Comparison of ENCODE assay signal across 31 cellular contexts in genomic region chr19:55134732-55135131, GRCh38. TPM values are rescaled to one million over a fixed set of nuclear protein-coding genes. Genes with fewer than 3 reads are reported as not detected.
"Had no signal": no experiment of that assay in that cellular context is flagged by ENCODE, and none has a peak within 500 bp of the region (broad histone marks: within the 10 kb centered on the region; RNA-seq: fewer than 3 reads in every experiment).

No MANE protein-coding gene starts in this region.

- H3K27ac ChIP-seq: coronary artery, esophagus squamous epithelium, heart left ventricle, hepatocyte, left lung, neural progenitor cell, prostate gland, skin epidermis, spleen, thoracic aorta, tibial nerve, upper lobe of left lung had no signal

- ATAC-seq: effector memory CD8-positive, alpha-beta T cell; heart left ventricle; left cardiac atrium; left lung; mucosa of descending colon; natural killer cell treated with Interleukin-12 subunit alpha and Interleukin-12 subunit beta and Interleukin-15 and Interleukin-18, amount 100 ng/mL, for 72 hours; right cardiac atrium; stimulated activated memory B cell treated with anti-CD40 and anti-IgM and Interleukin-4, amounts not matched to agents 10 μg/mL and 1 μg/mL and 100 μg/mL, for 72 hours had no signal

- H3K27ac Mint-ChIP-seq: effector memory CD8-positive, alpha-beta T cell; mesothelial cell of epicardium; naive B cell; natural killer cell treated with Interleukin-12 subunit alpha and Interleukin-12 subunit beta and Interleukin-15 and Interleukin-18, amount 100 ng/mL, for 72 hours; stimulated activated memory B cell treated with anti-CD40 and anti-IgM and Interleukin-4, amounts not matched to agents 10 μg/mL and 1 μg/mL and 100 μg/mL, for 72 hours; stimulated activated naive CD8-positive, alpha-beta T cell treated with anti-CD3 and anti-CD28 coated beads, Interleukin-15, Interleukin-2, amounts not matched to agents 100 ng/mL and 50 ng/mL, for 24 hours had no signal

- H3K36me3 ChIP-seq: esophagus squamous epithelium, left lung, neural progenitor cell, prostate gland, spleen, thoracic aorta, tibial nerve, upper lobe of left lung had no signal

- H3K4me3 Mint-ChIP-seq: effector memory CD8-positive, alpha-beta T cell; mesothelial cell of epicardium; naive B cell; natural killer cell treated with Interleukin-12 subunit alpha and Interleukin-12 subunit beta and Interleukin-15 and Interleukin-18, amount 100 ng/mL, for 72 hours; neural progenitor cell; stimulated activated memory B cell treated with anti-CD40 and anti-IgM and Interleukin-4, amounts not matched to agents 10 μg/mL and 1 μg/mL and 100 μg/mL, for 72 hours; stimulated activated naive CD8-positive, alpha-beta T cell treated with anti-CD3 and anti-CD28 coated beads, Interleukin-15, Interleukin-2, amounts not matched to agents 100 ng/mL and 50 ng/mL, for 24 hours had no signal

- H3K36me3 Mint-ChIP-seq: mesothelial cell of epicardium; naive B cell; natural killer cell treated with Interleukin-12 subunit alpha and Interleukin-12 subunit beta and Interleukin-15 and Interleukin-18, amount 100 ng/mL, for 72 hours; neural progenitor cell; stimulated activated memory B cell treated with anti-CD40 and anti-IgM and Interleukin-4, amounts not matched to agents 10 μg/mL and 1 μg/mL and 100 μg/mL, for 72 hours had no signal

- DNase-seq: dermis blood vessel endothelial cell; effector memory CD8-positive, alpha-beta T cell; erythroblast; esophagus squamous epithelium; foreskin melanocyte; heart left ventricle; kidney; left cardiac atrium; left lung; mesenchymal stem cell; mucosa of descending colon; naive B cell; spleen; stimulated activated CD4-positive, alpha-beta T cell treated with anti-CD3 and anti-CD28 coated beads, Interleukin-4, amount 100 ng/mL, for 4 hours had no signal

- H3K9me3 Mint-ChIP-seq: effector memory CD8-positive, alpha-beta T cell; mesothelial cell of epicardium; naive B cell; natural killer cell treated with Interleukin-12 subunit alpha and Interleukin-12 subunit beta and Interleukin-15 and Interleukin-18, amount 100 ng/mL, for 72 hours; neural progenitor cell; stimulated activated memory B cell treated with anti-CD40 and anti-IgM and Interleukin-4, amounts not matched to agents 10 μg/mL and 1 μg/mL and 100 μg/mL, for 72 hours; stimulated activated naive CD8-positive, alpha-beta T cell treated with anti-CD3 and anti-CD28 coated beads, Interleukin-15, Interleukin-2, amounts not matched to agents 100 ng/mL and 50 ng/mL, for 24 hours had no signal

- H3K4me3 ChIP-seq: coronary artery, esophagus squamous epithelium, heart left ventricle, hepatocyte, left lung, mucosa of descending colon, neural progenitor cell, prostate gland, skin epidermis, spleen, thoracic aorta, tibial nerve, upper lobe of left lung had no signal

- H2AFZ ChIP-seq: hepatocyte, neural progenitor cell had no signal

- H3K79me2 ChIP-seq: hepatocyte had no signal

- H3K9ac ChIP-seq: neural progenitor cell had no signal

- H3K9me3 ChIP-seq: esophagus squamous epithelium, heart left ventricle, left lung, mucosa of descending colon, prostate gland, spleen, thoracic aorta, tibial nerve, upper lobe of left lung had no signal

- H3K27me3 ChIP-seq: hepatocyte, neural progenitor cell had no signal

- FAIRE-seq: endometrium, kidney, urothelium cell line had no signal

- H3K4me1 ChIP-seq: esophagus squamous epithelium, heart left ventricle, left lung, neural progenitor cell, prostate gland, upper lobe of left lung had no signal

- H3K4me2 ChIP-seq: hepatocyte, neural progenitor cell had no signal

RNA-seq across cellular contexts. Expression of gene TNNT1, which starts 14.3 kb away (rescaled TPM):
- total RNA-seq: kidney; lung microvascular endothelial cell; natural killer cell treated with Interleukin-12 subunit alpha and Interleukin-12 subunit beta and Interleukin-15 and Interleukin-18, amount 100 ng/mL, for 72 hours; osteocyte; thoracic aorta had no signal

RNA-seq across cellular contexts. Expression of gene TNNI3, which starts 22.8 kb away (rescaled TPM):
- total RNA-seq: dermis blood vessel endothelial cell; esophagus squamous epithelium; lung microvascular endothelial cell; natural killer cell treated with Interleukin-12 subunit alpha and Interleukin-12 subunit beta and Interleukin-15 and Interleukin-18, amount 100 ng/mL, for 72 hours; osteocyte; spleen; thoracic aorta; tibial nerve had no signal

RNA-seq across cellular contexts. Expression of gene DNAAF3, which starts 31.7 kb away (rescaled TPM):
- total RNA-seq: natural killer cell treated with Interleukin-12 subunit alpha and Interleukin-12 subunit beta and Interleukin-15 and Interleukin-18, amount 100 ng/mL, for 72 hours; thoracic aorta had no signal

RNA-seq across cellular contexts. Expression of gene SYT5, which starts 45.4 kb away (rescaled TPM):
- total RNA-seq: dermis blood vessel endothelial cell; kidney; left cardiac atrium; left lung; lung microvascular endothelial cell; natural killer cell treated with Interleukin-12 subunit alpha and Interleukin-12 subunit beta and Interleukin-15 and Interleukin-18, amount 100 ng/mL, for 72 hours; osteocyte; thoracic aorta; tibial nerve had no signal
- polyA plus RNA-seq: heart left ventricle had no signal
